ENCODE assay signal across 1 cellular context in genomic region chr21:26659181-26659580, GRCh38.
TF ChIP-seq lines count a peak whose summit lies in the region.

No MANE protein-coding gene starts in this region.

TF ChIP-seq in SK-N-SH treated with all-trans-retinoic acid at 6 μM for 48 hours, 23 proteins besides CTCF, POLR2A, EP300 and RAD21 (continued from another document):
- TF ChIP-seq CSRNP3 (CRISPR knock-in tag; IDR thresholded peaks at IDR 0.05) = no peak
- TF ChIP-seq ESRRG (CRISPR knock-in tag; IDR thresholded peaks at IDR 0.05) = no peak
- TF ChIP-seq ZNF70 (CRISPR knock-in tag; IDR thresholded peaks at IDR 0.05) = no peak
- no peak for TF ChIP-seq ARNTL (CRISPR knock-in tag; IDR thresholded peaks at IDR 0.05; ENCODE audit: borderline replicate concordance, low read depth)
- TF ChIP-seq ZNF565 (CRISPR knock-in tag; conservative IDR thresholded peaks at IDR 0.05; ENCODE audit: low read depth) = no peak
- TF ChIP-seq CREB5 (CRISPR knock-in tag; IDR thresholded peaks at IDR 0.05; ENCODE audit: low read depth) = no peak
- no peak for TF ChIP-seq TOX (CRISPR knock-in tag; IDR thresholded peaks at IDR 0.05; ENCODE audit: borderline replicate concordance)
- no peak for TF ChIP-seq POU6F1 (CRISPR knock-in tag; IDR thresholded peaks at IDR 0.05; ENCODE audit: borderline replicate concordance, low read depth)
- no peak for TF ChIP-seq ZFP3 (CRISPR knock-in tag; IDR thresholded peaks at IDR 0.05)
